15 cellular contexts compared by ENCODE assay signal in the genomic region with DNA sequence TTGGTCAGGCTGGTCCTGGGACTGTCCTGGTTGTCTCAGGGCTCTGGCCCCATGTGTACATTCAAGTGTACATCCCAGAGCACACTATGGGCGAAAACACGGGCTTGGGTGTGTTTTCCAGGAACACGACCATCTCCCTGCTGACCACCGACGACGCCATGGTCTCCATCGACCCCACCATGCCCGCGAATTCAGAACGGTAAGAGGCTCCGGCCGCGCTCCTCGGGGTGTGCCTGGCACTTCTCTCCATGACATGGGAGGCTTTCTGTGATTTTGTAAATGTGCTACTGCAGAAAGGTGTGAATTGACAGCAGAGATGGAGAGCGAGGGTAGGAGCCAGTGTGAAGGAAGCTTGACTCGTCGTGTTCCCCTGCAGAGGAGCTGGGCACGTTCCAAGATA. TPM values are rescaled to one million over a fixed set of nuclear protein-coding genes. Genes with fewer than 3 reads are reported as not detected.
A peak's percentile ranks its signal among the peaks of the same experiment; 100 is the strongest.
DNase-seq lines count a peak whose midpoint lies in the region; ATAC-seq and TF ChIP-seq lines count a peak whose summit lies in the region.
"Had no signal": no experiment of that assay in that cellular context is flagged by ENCODE, and none has a peak within 500 bp of the region (broad histone marks: within the 10 kb centered on the region; RNA-seq: fewer than 3 reads in every experiment).

No MANE protein-coding gene starts in this region.

- H3K9me3 Mint-ChIP-seq in activated naive CD8-positive, alpha-beta T cell treated with anti-CD3 and anti-CD28 coated beads for 36 hours, result no peaks in the 10 kb centered on the region
- H3K9me3 Mint-ChIP-seq in activated naive CD8-positive, alpha-beta T cell treated with anti-CD3 and anti-CD28 coated beads, Interleukin-2, amount 50 U/mL, for 24 hours, result no peaks in the 10 kb centered on the region
- no peaks in the 10 kb centered on the region for H3K9me3 Mint-ChIP-seq in nephron progenitor cell

- no peak overlapping the region for H3K4me3 ChIP-seq in HEK293 (ENCODE audit: low read depth, low read length)
- H3K4me3 ChIP-seq in breast epithelium, result no peak overlapping the region
- H3K4me3 ChIP-seq: A549, GM23248 had no signal

- intact Hi-C loops in breast epithelium (cut with DNase I; ENCODE audit: low total_unique reads), result no loop called here

- TF ChIP-seq CTCF in HEK293 (tag by site-specific recombination; IDR thresholded peaks at IDR 0.05) (no peak), nephron progenitor cell (IDR thresholded peaks at IDR 0.05) (no peak), breast epithelium (IDR thresholded peaks at IDR 0.05) (no peak)

- DNase-seq in activated naive CD8-positive, alpha-beta T cell treated with anti-CD3 and anti-CD28 coated beads for 36 hours, result no peak
- DNase-seq in activated naive CD8-positive, alpha-beta T cell treated with anti-CD3 and anti-CD28 coated beads, Interleukin-2, amount 50 U/mL, for 24 hours, result no peak
- DNase-seq in nephron progenitor cell, result no peak
- DNase-seq in breast epithelium (ENCODE audit: low spot score in 2 of 2), result no peak
- DNase-seq in MV-4-11 (lab: John Stamatoyannopoulos, UW), result no peak
- DNase-seq in NCI-H446 treated with DMSO at 0.1 percent for 48 hours (lab: John Stamatoyannopoulos, UW), result no peak
- DNase-seq: BE2C, DMS53, GF-D8, GM23248 had no signal

- peaks cover 22% of the 10 kb centered on the region for H3K4me1 Mint-ChIP-seq in activated naive CD8-positive, alpha-beta T cell treated with anti-CD3 and anti-CD28 coated beads for 36 hours
- H3K4me1 Mint-ChIP-seq in activated naive CD8-positive, alpha-beta T cell treated with anti-CD3 and anti-CD28 coated beads, Interleukin-2, amount 50 U/mL, for 24 hours, result peaks cover 30% of the 10 kb centered on the region
- H3K4me1 Mint-ChIP-seq in nephron progenitor cell, result peaks cover 3% of the 10 kb centered on the region

- H3K27ac ChIP-seq in HEK293 (ENCODE audit: extremely low read depth, low read depth, low read length) (no peak overlapping the region), breast epithelium (no peak overlapping the region)
- H3K27ac ChIP-seq: A549, GM23248, HL-60 had no signal

- peak overlapping the region; percentile 3 for H3K27ac Mint-ChIP-seq in activated naive CD8-positive, alpha-beta T cell treated with anti-CD3 and anti-CD28 coated beads for 36 hours
- H3K27ac Mint-ChIP-seq in activated naive CD8-positive, alpha-beta T cell treated with anti-CD3 and anti-CD28 coated beads, Interleukin-2, amount 50 U/mL, for 24 hours, result no peak overlapping the region
- peak overlapping the region; percentile 19 for H3K27ac Mint-ChIP-seq in nephron progenitor cell

- CTCF ChIA-PET in HEK293 (lab: Yijun Ruan, JAX), result no interaction called here

- H3K9me3 ChIP-seq in HEK293 (ENCODE audit: control insufficient read depth, insufficient read depth, low read depth, low read length), result no peaks in the 10 kb centered on the region
- no peaks in the 10 kb centered on the region for H3K9me3 ChIP-seq in breast epithelium
- H3K9me3 ChIP-seq: A549, BE2C had no signal

- no peaks in the 10 kb centered on the region for H3K4me1 ChIP-seq in HEK293 (ENCODE audit: control insufficient read depth, insufficient read depth, low read length)
- H3K4me1 ChIP-seq in breast epithelium, result peaks cover 0 to 5% of the 10 kb centered on the region in 2 donors
- H3K4me1 ChIP-seq: A549, BE2C had no signal

- peaks cover 7 to 30% of the 10 kb centered on the region in 2 experiments; a peak in 2 of 3 replicates for H3K36me3 ChIP-seq in HEK293 (ENCODE audit: control insufficient read depth in 2 of 2, insufficient read depth in 1 of 2, low read length in 2 of 2)
- H3K36me3 ChIP-seq in breast epithelium, result no peaks in the 10 kb centered on the region
- H3K36me3 ChIP-seq: BE2C had no signal

- no peaks in the 10 kb centered on the region for H3K36me3 Mint-ChIP-seq in activated naive CD8-positive, alpha-beta T cell treated with anti-CD3 and anti-CD28 coated beads for 36 hours
- peaks cover 2% of the 10 kb centered on the region for H3K36me3 Mint-ChIP-seq in activated naive CD8-positive, alpha-beta T cell treated with anti-CD3 and anti-CD28 coated beads, Interleukin-2, amount 50 U/mL, for 24 hours (ENCODE audit: low read depth)
- peaks cover 44% of the 10 kb centered on the region for H3K36me3 Mint-ChIP-seq in nephron progenitor cell (ENCODE audit: low read depth)
- H3K36me3 Mint-ChIP-seq: CD14-positive monocyte had no signal

- POLR2A ChIA-PET in HEK293 (lab: Yijun Ruan, JAX), result no interaction called here

- H3K27me3 ChIP-seq in breast epithelium, result no peaks in the 10 kb centered on the region
- H3K27me3 ChIP-seq: BE2C had no signal

- ATAC-seq in activated naive CD8-positive, alpha-beta T cell treated with anti-CD3 and anti-CD28 coated beads, Interleukin-2, amount 50 U/mL, for 24 hours, result no peak
- ATAC-seq: A549, HCT116 had no signal

- no peak overlapping the region for H3K4me3 Mint-ChIP-seq in activated naive CD8-positive, alpha-beta T cell treated with anti-CD3 and anti-CD28 coated beads for 36 hours
- no peak overlapping the region for H3K4me3 Mint-ChIP-seq in activated naive CD8-positive, alpha-beta T cell treated with anti-CD3 and anti-CD28 coated beads, Interleukin-2, amount 50 U/mL, for 24 hours
- no peak overlapping the region for H3K4me3 Mint-ChIP-seq in nephron progenitor cell
- H3K4me3 Mint-ChIP-seq: CD14-positive monocyte had no signal

- TF ChIP-seq POLR2A in breast epithelium (IDR thresholded peaks at IDR 0.05), result no peak

- H3K27me3 Mint-ChIP-seq in activated naive CD8-positive, alpha-beta T cell treated with anti-CD3 and anti-CD28 coated beads for 36 hours, result no peaks in the 10 kb centered on the region
- H3K27me3 Mint-ChIP-seq in activated naive CD8-positive, alpha-beta T cell treated with anti-CD3 and anti-CD28 coated beads, Interleukin-2, amount 50 U/mL, for 24 hours, result no peaks in the 10 kb centered on the region
- no peaks in the 10 kb centered on the region for H3K27me3 Mint-ChIP-seq in nephron progenitor cell (ENCODE audit: low read depth, poor library complexity)

TF ChIP-seq in HEK293, 187 proteins besides CTCF, POLR2A, EP300 and RAD21:
- TF ChIP-seq, protein P1, sequence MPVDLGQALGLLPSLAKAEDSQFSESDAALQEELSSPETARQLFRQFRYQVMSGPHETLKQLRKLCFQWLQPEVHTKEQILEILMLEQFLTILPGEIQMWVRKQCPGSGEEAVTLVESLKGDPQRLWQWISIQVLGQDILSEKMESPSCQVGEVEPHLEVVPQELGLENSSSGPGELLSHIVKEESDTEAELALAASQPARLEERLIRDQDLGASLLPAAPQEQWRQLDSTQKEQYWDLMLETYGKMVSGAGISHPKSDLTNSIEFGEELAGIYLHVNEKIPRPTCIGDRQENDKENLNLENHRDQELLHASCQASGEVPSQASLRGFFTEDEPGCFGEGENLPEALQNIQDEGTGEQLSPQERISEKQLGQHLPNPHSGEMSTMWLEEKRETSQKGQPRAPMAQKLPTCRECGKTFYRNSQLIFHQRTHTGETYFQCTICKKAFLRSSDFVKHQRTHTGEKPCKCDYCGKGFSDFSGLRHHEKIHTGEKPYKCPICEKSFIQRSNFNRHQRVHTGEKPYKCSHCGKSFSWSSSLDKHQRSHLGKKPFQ (tag by site-specific recombination; IDR thresholded peaks at IDR 0.05), result peak; percentile 61; the same call in 1 of the 2 replicates
- no peak for TF ChIP-seq ZNF843 (tag by site-specific recombination; IDR thresholded peaks at IDR 0.05)

RNA-seq across cellular contexts. Expression of a gene that starts 34.4 kb away (rescaled TPM):
- 1 to 10 TPM; 6.5 to 7.7 TPM for total RNA-seq in activated naive CD8-positive, alpha-beta T cell treated with anti-CD3 and anti-CD28 coated beads for 36 hours
- 10 to 100 TPM in 2 of 3 donors, 1 to 10 TPM in 1; 3.0 to 14.7 (median 10.5) TPM for total RNA-seq in breast epithelium
- total RNA-seq: GM23248 had no signal
